In the genomic region with DNA sequence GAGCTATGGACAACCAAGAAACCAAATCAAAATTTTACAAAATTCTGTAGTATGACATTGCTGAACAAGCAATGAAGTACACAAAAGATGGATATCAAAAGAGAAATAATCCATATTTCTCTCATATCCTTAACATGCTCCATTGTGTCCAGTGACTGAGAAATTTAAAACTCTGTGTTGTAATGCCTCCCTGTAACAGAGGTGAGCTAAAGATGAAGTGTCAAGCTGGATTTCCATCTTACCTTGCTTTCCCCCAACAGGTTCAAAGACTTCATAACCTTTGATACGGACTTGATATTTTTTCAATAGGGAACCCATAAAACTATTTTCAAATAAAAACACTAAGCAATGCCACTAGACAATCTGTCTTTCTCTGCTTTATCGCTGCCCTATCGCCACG, we compare ENCODE assay signal across 8 cellular contexts.
DNase-seq lines count a peak whose midpoint lies in the region; ATAC-seq and TF ChIP-seq lines count a peak whose summit lies in the region.

No MANE protein-coding gene starts in this region.

- BruUV-seq in MCF 10A (replicated peaks; lab: Mats Ljungman, UMichigan) = no TSS peak

- ATAC-seq in Right ventricle myocardium superior (ENCODE audit: poor library complexity) (no peak), aorta (ENCODE audit: low FRiP score) (no peak), HG02623 (IDR thresholded peaks at IDR 0.05; ENCODE audit: unreplicated experiment) (no peak)

- no peaks in the 10 kb centered on the region for H3K36me3 ChIP-seq in right atrium auricular region
- H3K36me3 ChIP-seq in aorta (ENCODE audit: control insufficient read depth in 1 of 2, insufficient read depth in 2 of 2, low read length in 1 of 2) = no peaks in the 10 kb centered on the region

- CTCF ChIA-PET in MCF 10A (lab: Yijun Ruan, JAX) = interaction anchor here (0.7 to 5.5 kb wide), 5 partner anchors 11 to 153 kb away, joined by 3 to 45 read pairs (median 3); partner anchors contain the start of gene SERTAD2

- WGBS in aorta, 2 donors = 4 to 10% methylated on average over 4 of the region's 4 CpGs

- H3K27ac ChIP-seq in right atrium auricular region (peak overlapping the region; percentile 97), aorta (ENCODE audit: low read depth in 1 of 2, low read length in 2 of 2) (peak overlapping the region in 1 of 2 donors; percentile 73)

- H3K4me1 Mint-ChIP-seq in MCF 10A (ENCODE audit: insufficient read depth, unreplicated experiment) (peaks cover 21% of the 10 kb centered on the region), mesothelial cell of epicardium (peaks cover 29% of the 10 kb centered on the region)

- H3K4me1 ChIP-seq in right atrium auricular region = peaks cover 0 to 26% of the 10 kb centered on the region in 2 donors
- no peaks in the 10 kb centered on the region for H3K4me1 ChIP-seq in aorta (ENCODE audit: control insufficient read depth in 1 of 2, insufficient read depth in 2 of 2, low read length in 2 of 2)

- H3K36me3 Mint-ChIP-seq in MCF 10A (ENCODE audit: insufficient read depth, unreplicated experiment) (no peaks in the 10 kb centered on the region), mesothelial cell of epicardium (no peaks in the 10 kb centered on the region)

- H3K27me3 ChIP-seq in right atrium auricular region (no peaks in the 10 kb centered on the region), aorta (ENCODE audit: control insufficient read depth in 1 of 2, insufficient read depth in 2 of 2, low read length in 1 of 2) (no peaks in the 10 kb centered on the region)

- peak overlapping the region; percentile 68 to 73 for H3K4me3 ChIP-seq in right atrium auricular region
- peak overlapping the region; percentile 60 to 87 for H3K4me3 ChIP-seq in aorta (ENCODE audit: low read length in 2 of 2)

- H3K27ac Mint-ChIP-seq in MCF 10A (ENCODE audit: low read depth, unreplicated experiment) = peak overlapping the region; percentile 49
- H3K27ac Mint-ChIP-seq in mesothelial cell of epicardium = peak overlapping the region; percentile 99

- H3K9me3 ChIP-seq in right atrium auricular region = no peaks in the 10 kb centered on the region
- H3K9me3 ChIP-seq in aorta (ENCODE audit: control insufficient read depth, low read length) = no peaks in the 10 kb centered on the region

- H3K9me3 Mint-ChIP-seq in MCF 10A (ENCODE audit: unreplicated experiment) (no peaks in the 10 kb centered on the region), mesothelial cell of epicardium (no peaks in the 10 kb centered on the region)

- DNase-seq in right atrium auricular region (ENCODE audit: low spot score) (no peak), Right ventricle myocardium superior (no peak), MCF 10A (ENCODE audit: unreplicated experiment) (no peak), mesothelial cell of epicardium (ENCODE audit: low spot score in 2 of 2, unreplicated experiment in 2 of 2) (no peak), aorta (no peak), SHP77 (lab: John Stamatoyannopoulos, UW) (no peak), NCI-H2029 (lab: John Stamatoyannopoulos, UW) (no peak)

- H3K27me3 Mint-ChIP-seq in MCF 10A (ENCODE audit: insufficient read depth, unreplicated experiment) (no peaks in the 10 kb centered on the region), mesothelial cell of epicardium (ENCODE audit: low read depth) (no peaks in the 10 kb centered on the region)

- POLR2A ChIA-PET in MCF 10A (lab: Yijun Ruan, JAX) = interaction anchor here (0.8 to 15.2 kb wide), 19 partner anchors 10 to 731 kb away, joined by 3 to 724 read pairs (median 18); partner anchors contain the start of genes AFTPH and SERTAD2

- H3K4me3 Mint-ChIP-seq in MCF 10A (ENCODE audit: unreplicated experiment) (peak overlapping the region; percentile 87), mesothelial cell of epicardium (peak overlapping the region; percentile 95)

- no peak for TF ChIP-seq CTCF in right atrium auricular region (IDR thresholded peaks at IDR 0.05)
- TF ChIP-seq CTCF in MCF 10A (IDR thresholded peaks at IDR 0.05; ENCODE audit: unreplicated experiment) = no peak
- no peak for TF ChIP-seq CTCF in mesothelial cell of epicardium (IDR thresholded peaks at IDR 0.05; ENCODE audit: unreplicated experiment)

- intact Hi-C loops in Right ventricle myocardium superior (cut with DNase I) = no loop called here
- intact Hi-C loops in MCF 10A (cut with micrococcal nuclease) = no loop called here
- intact Hi-C loops in aorta (cut with DNase I) = loop anchor here in 1 of 2 donors (5.0 kb wide), 1 partner anchor 157 kb away; no protein-coding TSS in a partner anchor
